In genomic region chr3:12484198-12484982, GRCh38 we compare ENCODE assay signal across 8 cellular contexts. TPM values are rescaled to one million over a fixed set of nuclear protein-coding genes. Genes with fewer than 3 reads are reported as not detected.
DNase-seq lines count a peak whose midpoint lies in the region; ATAC-seq and TF ChIP-seq lines count a peak whose summit lies in the region.

TSS of gene TSEN2 (plus strand) at chr3:12484480. CDS start at chr3:12489801, 5,321 bp downstream.

- ATAC-seq in GM18502 (IDR thresholded peaks at IDR 0.05; ENCODE audit: poor library complexity, unreplicated experiment) (peak; percentile 91), HG02943 (IDR thresholded peaks at IDR 0.05; ENCODE audit: low read depth, unreplicated experiment) (peak; percentile 90), T-helper 17 cell (peak; percentile 95), psoas muscle (peak; percentile 96 to 98 (median 96))

- DNase-seq in NCI-H187 (lab: John Stamatoyannopoulos, UW), result peak; percentile 73 to 80
- peak; percentile 97 to 99 (median 98) for DNase-seq in T-helper 17 cell
- peak; percentile 45 to 94 (median 84) for DNase-seq in amygdala (lab: John Stamatoyannopoulos, UW)
- DNase-seq in right atrium auricular region (ENCODE audit: low spot score), result peak; percentile 94
- DNase-seq in psoas muscle, result peak; percentile 93 to 97

- H3K4me1 Mint-ChIP-seq in T-helper 17 cell, result peaks cover 43% of the 10 kb centered on the region

- H3K4me1 ChIP-seq in right atrium auricular region (peaks cover 0 to 24% of the 10 kb centered on the region in 2 donors), psoas muscle (peaks cover 19% of the 10 kb centered on the region), urinary bladder (ENCODE audit: insufficient read depth) (peaks cover 3% of the 10 kb centered on the region)

- H3K27ac ChIP-seq in right atrium auricular region (peak within 1 kb of the TSS; percentile 68 to 73), psoas muscle (peak within 1 kb of the TSS; percentile 87), urinary bladder (ENCODE audit: low read depth) (no peak within 1 kb of the TSS)

- H3K27me3 ChIP-seq in right atrium auricular region, result no peaks in the 10 kb centered on the region
- no peaks in the 10 kb centered on the region for H3K27me3 ChIP-seq in psoas muscle (ENCODE audit: insufficient read depth in 3 of 3, low read length in 2 of 3)

- peak within 1 kb of the TSS; percentile 58 to 64 for H3K4me3 ChIP-seq in right atrium auricular region
- H3K4me3 ChIP-seq in psoas muscle, result peak within 1 kb of the TSS; percentile 91
- H3K4me3 ChIP-seq in urinary bladder (ENCODE audit: low read depth, low read length), result peak within 1 kb of the TSS; percentile 69

- WGBS in psoas muscle, 3 donors, result 0% methylated on average over 55 to 69 of the region's 69 CpGs
- under 1% methylated on average over 69 of the region's 69 CpGs for WGBS in urinary bladder

- no peaks in the 10 kb centered on the region for H3K36me3 Mint-ChIP-seq in T-helper 17 cell (ENCODE audit: low read depth)

- no peaks in the 10 kb centered on the region for H3K27me3 Mint-ChIP-seq in T-helper 17 cell

- peak within 1 kb of the TSS; percentile 95 for H3K4me3 Mint-ChIP-seq in T-helper 17 cell

- H3K36me3 ChIP-seq in right atrium auricular region (no peaks in the 10 kb centered on the region), psoas muscle (ENCODE audit: insufficient read depth in 1 of 2, low read depth in 1 of 2) (no peaks in the 10 kb centered on the region), urinary bladder (ENCODE audit: insufficient read depth) (no peaks in the 10 kb centered on the region)

- TF ChIP-seq CTCF in right atrium auricular region (IDR thresholded peaks at IDR 0.05) (peak in 1 of 2 donors; percentile 56), psoas muscle (IDR thresholded peaks at IDR 0.05) (no peak)

- intact Hi-C loops in psoas muscle (cut with DNase I), result no loop called here

- H3K27ac Mint-ChIP-seq in T-helper 17 cell, result peak within 1 kb of the TSS; percentile 99

- H3K9me3 ChIP-seq in T-helper 17 cell (ENCODE audit: control insufficient read depth, low read length, poor library complexity, severe bottlenecking), result no peaks in the 10 kb centered on the region
- no peaks in the 10 kb centered on the region for H3K9me3 ChIP-seq in right atrium auricular region
- H3K9me3 ChIP-seq in psoas muscle, result no peaks in the 10 kb centered on the region

RNA-seq across cellular contexts. Expression of gene TSEN2, which starts in this region (rescaled TPM):
- total RNA-seq in T-helper 17 cell (10 to 100 TPM in 1 of 2 donors, 1 to 10 TPM in 1; 9.1 to 12.5 TPM), right atrium auricular region (10 to 100 TPM; 12.8 to 12.9 TPM), psoas muscle (10 to 100 TPM; 12.5 to 21.9 (median 15.1) TPM), urinary bladder (35.2 TPM)
- polyA plus RNA-seq in psoas muscle (10 to 100 TPM; 14.2 to 30.9 (median 15.0) TPM), urinary bladder (16.4 TPM)
